In the genomic region with DNA sequence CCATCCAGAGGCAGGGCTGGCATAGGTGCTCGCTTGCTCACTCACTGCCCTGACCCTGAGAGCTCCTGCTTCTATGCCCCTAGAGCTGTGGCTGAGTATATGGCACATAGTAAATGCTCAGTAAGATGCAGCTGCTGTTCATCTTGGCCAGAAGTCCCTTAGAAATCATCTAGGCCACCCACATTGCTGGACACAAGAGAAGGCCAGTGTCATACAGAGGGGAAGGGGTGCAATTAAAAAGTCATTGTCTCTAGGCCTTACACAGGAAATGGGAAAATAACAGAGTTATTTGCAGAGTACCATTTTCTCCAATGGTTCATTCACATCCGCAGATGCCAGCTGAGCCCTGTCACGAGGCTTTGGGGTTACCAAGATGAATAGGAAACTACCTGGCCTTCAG, we compare ENCODE assay signal across 24 cellular contexts.
"Had no signal": no experiment of that assay in that cellular context is flagged by ENCODE, and none has a peak within 500 bp of the region (broad histone marks: within the 10 kb centered on the region; RNA-seq: fewer than 3 reads in every experiment).

No MANE protein-coding gene starts in this region.

- H3K27me3 ChIP-seq: hepatocyte, neutrophil, spleen, transverse colon had no signal

- H3K4me3 ChIP-seq: coronary artery, dorsolateral prefrontal cortex, hepatocyte, psoas muscle, spleen, thoracic aorta, transverse colon had no signal

- H3K9me3 Mint-ChIP-seq: stimulated activated naive B cell treated with anti-CD40 and anti-IgM and Interleukin-4, amounts not matched to agents 10 μg/mL and 1 μg/mL and 100 μg/mL, for 72 hours had no signal

- H3K4me1 ChIP-seq: transverse colon had no signal

- ATAC-seq: left cardiac atrium; left ventricle myocardium superior; psoas muscle; sciatic nerve; stimulated activated naive B cell treated with anti-CD40 and anti-IgM and Interleukin-4, amounts not matched to agents 10 μg/mL and 1 μg/mL and 100 μg/mL, for 72 hours; stimulated activated naive CD8-positive, alpha-beta T cell treated with anti-CD3 and anti-CD28 coated beads, Interleukin-15, amount 100 ng/mL, for 72 hours had no signal

- H3K4me1 Mint-ChIP-seq: naive B cell; stimulated activated naive B cell treated with anti-CD40 and anti-IgM and Interleukin-4, amounts not matched to agents 10 μg/mL and 1 μg/mL and 100 μg/mL, for 72 hours had no signal

- H3K36me3 ChIP-seq: neutrophil, spleen, thoracic aorta, transverse colon had no signal

- H3K4me3 Mint-ChIP-seq: naive B cell; nephron; stimulated activated naive B cell treated with anti-CD40 and anti-IgM and Interleukin-4, amounts not matched to agents 10 μg/mL and 1 μg/mL and 100 μg/mL, for 72 hours; stimulated activated naive CD8-positive, alpha-beta T cell treated with anti-CD3 and anti-CD28 coated beads, Interleukin-15, amount 100 ng/mL, for 72 hours had no signal

- DNase-seq: dorsolateral prefrontal cortex; effector CD8-positive, alpha-beta T cell; foreskin melanocyte; head of caudate nucleus; kidney; left cardiac atrium; left ventricle myocardium superior; mesendoderm; naive B cell; psoas muscle; retina; spleen; stimulated activated CD4-positive, alpha-beta T cell treated with anti-CD3 and anti-CD28 coated beads, Interleukin-15, amount 100 ng/mL, for 24 hours; stimulated activated CD4-positive, alpha-beta T cell treated with anti-CD3 and anti-CD28 coated beads, Interleukin-1b, Interleukin-23, amount 100 ng/mL, for 48 hours; stimulated activated CD4-positive, alpha-beta T cell treated with anti-CD3 and anti-CD28 coated beads, Interleukin-4, amount 100 ng/mL, for 24 hours; stimulated activated naive B cell treated with anti-CD40 and anti-IgM and Interleukin-4, amounts not matched to agents 10 μg/mL and 1 μg/mL and 100 μg/mL, for 72 hours; stimulated activated naive CD8-positive, alpha-beta T cell treated with anti-CD3 and anti-CD28 coated beads, Interleukin-15, amount 100 ng/mL, for 72 hours; transverse colon had no signal

- H3K27ac Mint-ChIP-seq: stimulated activated naive B cell treated with anti-CD40 and anti-IgM and Interleukin-4, amounts not matched to agents 10 μg/mL and 1 μg/mL and 100 μg/mL, for 72 hours; stimulated activated naive CD8-positive, alpha-beta T cell treated with anti-CD3 and anti-CD28 coated beads, Interleukin-15, amount 100 ng/mL, for 72 hours had no signal

- FAIRE-seq: kidney had no signal

- H3K27me3 Mint-ChIP-seq: naive B cell; stimulated activated naive B cell treated with anti-CD40 and anti-IgM and Interleukin-4, amounts not matched to agents 10 μg/mL and 1 μg/mL and 100 μg/mL, for 72 hours; stimulated activated naive CD8-positive, alpha-beta T cell treated with anti-CD3 and anti-CD28 coated beads, Interleukin-15, amount 100 ng/mL, for 72 hours had no signal

- H3K9me3 ChIP-seq: neutrophil, psoas muscle, spleen, thoracic aorta, transverse colon had no signal

- H3K36me3 Mint-ChIP-seq: naive B cell; stimulated activated naive B cell treated with anti-CD40 and anti-IgM and Interleukin-4, amounts not matched to agents 10 μg/mL and 1 μg/mL and 100 μg/mL, for 72 hours had no signal

- H3K27ac ChIP-seq: coronary artery, hepatocyte, neutrophil, psoas muscle, spleen, thoracic aorta, transverse colon had no signal
